In genomic region chr4:127212701-127213100, GRCh38 we compare ENCODE assay signal across 24 cellular contexts.
DNase-seq lines count a peak whose midpoint lies in the region; ATAC-seq and TF ChIP-seq lines count a peak whose summit lies in the region.
"Had no signal": no experiment of that assay in that cellular context is flagged by ENCODE, and none has a peak within 500 bp of the region (broad histone marks: within the 10 kb centered on the region; RNA-seq: fewer than 3 reads in every experiment).

No MANE protein-coding gene starts in this region.

- H3K4me1 ChIP-seq in skeletal muscle tissue (ENCODE audit: control insufficient read depth in 3 of 3, insufficient read depth in 3 of 3, low read length in 3 of 3): peaks cover 0 to 5% (median 0%) of the 10 kb centered on the region in 3 donors
- H3K4me1 ChIP-seq: foreskin keratinocyte, neural progenitor cell, SJSA1 had no signal

- H3K9ac ChIP-seq in skeletal muscle tissue (ENCODE audit: low read depth in 1 of 3, low read length in 3 of 3): no peak overlapping the region
- H3K9ac ChIP-seq: neural progenitor cell had no signal

- H3K4me3 Mint-ChIP-seq in CD4-positive, alpha-beta T cell: no peak overlapping the region
- no peak overlapping the region for H3K4me3 Mint-ChIP-seq in T-cell
- H3K4me3 Mint-ChIP-seq: activated naive CD4-positive, alpha-beta T cell treated with anti-CD3 and anti-CD28 coated beads for 36 hours; H9; neural progenitor cell had no signal

- H3K4me1 Mint-ChIP-seq in CD4-positive, alpha-beta T cell (ENCODE audit: low read depth): no peaks in the 10 kb centered on the region
- no peaks in the 10 kb centered on the region for H3K4me1 Mint-ChIP-seq in T-cell

- intact Hi-C loops in CD4-positive, alpha-beta T cell (cut with DNase I, micrococcal nuclease): no loop called here

- H3K9me3 Mint-ChIP-seq in CD4-positive, alpha-beta T cell: peaks cover 21% of the 10 kb centered on the region
- H3K9me3 Mint-ChIP-seq in T-cell: peaks cover 16 to 21% (median 21%) of the 10 kb centered on the region in 3 donors

- no peaks in the 10 kb centered on the region for H3K36me3 Mint-ChIP-seq in CD4-positive, alpha-beta T cell (ENCODE audit: low read depth)
- no peaks in the 10 kb centered on the region for H3K36me3 Mint-ChIP-seq in T-cell
- H3K36me3 Mint-ChIP-seq: neural progenitor cell had no signal

- no peaks in the 10 kb centered on the region for H3K27me3 ChIP-seq in skeletal muscle tissue (ENCODE audit: control insufficient read depth in 3 of 3, insufficient read depth in 3 of 3, low read length in 3 of 3)
- H3K27me3 ChIP-seq in CD4-positive, alpha-beta T cell (ENCODE audit: control insufficient read depth, insufficient read depth, low read length): no peaks in the 10 kb centered on the region
- H3K27me3 ChIP-seq: foreskin keratinocyte, neural progenitor cell, SJSA1 had no signal

- H3K27ac Mint-ChIP-seq in CD4-positive, alpha-beta T cell: no peak overlapping the region
- no peak overlapping the region for H3K27ac Mint-ChIP-seq in T-cell
- H3K27ac Mint-ChIP-seq: activated naive CD4-positive, alpha-beta T cell treated with anti-CD3 and anti-CD28 coated beads for 36 hours; H9; neural progenitor cell had no signal

- no peaks in the 10 kb centered on the region for H3K36me3 ChIP-seq in skeletal muscle tissue (ENCODE audit: control insufficient read depth in 3 of 3, insufficient read depth in 3 of 3, low read length in 3 of 3)
- H3K36me3 ChIP-seq: neural progenitor cell, SJSA1 had no signal

- no peak for TF ChIP-seq CTCF in coronary artery (IDR thresholded peaks at IDR 0.05)
- no peak for TF ChIP-seq CTCF in CD4-positive, alpha-beta T cell (IDR thresholded peaks at IDR 0.05)

- DNase-seq in HT1080 (ENCODE audit: low read depth): peak; percentile 8
- DNase-seq in NCI-H2107 treated with DMSO at 0.1 percent for 48 hours (lab: John Stamatoyannopoulos, UW; ENCODE audit: unreplicated experiment): peak; percentile 32
- DNase-seq in coronary artery (ENCODE audit: low spot score): no peak
- no peak for DNase-seq in HK-2 (ENCODE audit: unreplicated experiment)
- no peak for DNase-seq in CD4-positive, alpha-beta T cell
- DNase-seq in T-cell: no peak
- DNase-seq in activated naive CD4-positive, alpha-beta T cell treated with Interleukin-2 at 50 U/mL for 16 hours: no peak
- DNase-seq: activated CD4-positive, alpha-beta T cell treated with anti-CD3 and anti-CD28 coated beads for 48 hours; activated naive CD4-positive, alpha-beta T cell treated with anti-CD3 and anti-CD28 coated beads for 36 hours; activated T-cell treated with anti-CD3 and anti-CD28 coated beads, Interleukin-2, amount 50 U/mL, for 48 hours; anterior cingulate cortex; foreskin keratinocyte; GDM1; H9; hippocampal formation; KG1; NCI-H1694; NCI-H446 treated with DMSO at 0.1 percent for 48 hours; stimulated activated CD4-positive, alpha-beta T cell treated with anti-CD3 and anti-CD28 coated beads, Interleukin-12 subunit alpha, Interleukin-12 subunit beta, amount 100 ng/mL, for 4 hours; T-helper 2 cell had no signal

- H3K27me3 Mint-ChIP-seq in CD4-positive, alpha-beta T cell: no peaks in the 10 kb centered on the region
- H3K27me3 Mint-ChIP-seq in T-cell: no peaks in the 10 kb centered on the region

- CTCF ChIA-PET in CD4-positive, alpha-beta T cell (lab: Charles Lee): interaction anchor here (0.8 kb wide), 1 partner anchor 10 kb away, joined by 3 read pairs; no protein-coding TSS in a partner anchor
- CTCF ChIA-PET in T-cell (lab: Charles Lee): interaction anchor here in 1 of 2 donors (0.6 kb wide), 1 partner anchor 10 kb away, joined by 3 read pairs; no protein-coding TSS in a partner anchor

- H3K9me3 ChIP-seq in skeletal muscle tissue (ENCODE audit: control insufficient read depth in 3 of 3, low read length in 3 of 3): no peaks in the 10 kb centered on the region
- no peaks in the 10 kb centered on the region for H3K9me3 ChIP-seq in CD4-positive, alpha-beta T cell (ENCODE audit: control insufficient read depth, low read length)

- POLR2A ChIA-PET in CD4-positive, alpha-beta T cell (lab: Charles Lee): no interaction called here
- POLR2A ChIA-PET in T-cell (lab: Charles Lee): no interaction called here

- H3K4me3 ChIP-seq in coronary artery (no peak overlapping the region), skeletal muscle tissue (ENCODE audit: low read length in 3 of 3) (no peak overlapping the region)
- H3K4me3 ChIP-seq: neural progenitor cell, SJSA1 had no signal

- H3K27ac ChIP-seq in coronary artery (peak overlapping the region; percentile 28 to 36), skeletal muscle tissue (ENCODE audit: low read depth, low read length) (peak overlapping the region; percentile 51)
- no peak overlapping the region for H3K27ac ChIP-seq in CD4-positive, alpha-beta T cell (ENCODE audit: low read depth, low read length)
- H3K27ac ChIP-seq: epithelial cell of prostate, foreskin keratinocyte, neural progenitor cell, SJSA1 had no signal

- ATAC-seq in CD4-positive, alpha-beta T cell (ENCODE audit: poor library complexity): no peak
- ATAC-seq in T-cell (replicated peaks in 1 of 4): no peak
- ATAC-seq: foreskin keratinocyte had no signal

Comparison
In these comparisons a context has a peak if more than half of its experiments do, and no peak if none do; other contexts are left out.
1. DNase-seq: peak in HT1080 (single experiment) and NCI-H2107 treated with DMSO at 0.1 percent for 48 hours (single experiment); none in coronary artery (single experiment), HK-2 (single experiment), CD4-positive, alpha-beta T cell (0 of 10), T-cell (0 of 34) and activated naive CD4-positive, alpha-beta T cell treated with Interleukin-2 at 50 U/mL for 16 hours (single experiment).